ENCODE assay signal across 8 cellular contexts in genomic region chr1:38000529-38001453, GRCh38. TPM values are rescaled to one million over a fixed set of nuclear protein-coding genes. Genes with fewer than 3 reads are reported as not detected.
A peak's percentile ranks its signal among the peaks of the same experiment; 100 is the strongest.
DNase-seq lines count a peak whose midpoint lies in the region; ATAC-seq and TF ChIP-seq lines count a peak whose summit lies in the region.

No MANE protein-coding gene starts in this region.

- POLR2A ChIA-PET in AG04449 (lab: Yijun Ruan, JAX): interaction anchor here (1.3 to 3.3 kb wide), 4 partner anchors 11 to 29 kb away, joined by 4 to 26 read pairs (median 6); partner anchors contain the start of genes SF3A3 and UTP11

- 16 to 24% methylated on average over 13 of the region's 13 CpGs for WGBS in aorta, 2 donors

- no peaks in the 10 kb centered on the region for H3K36me3 ChIP-seq in aorta (ENCODE audit: control insufficient read depth in 1 of 2, insufficient read depth in 2 of 2, low read length in 1 of 2)

- intact Hi-C loops in dendritic cell treated with granulocyte-macrophage colony-stimulating factor and Interleukin-4, amounts not matched to agents 40 ng/mL and 50 ng/mL, for 4 days (cut with micrococcal nuclease): no loop called here
- intact Hi-C loops in aorta (cut with DNase I): no loop called here

- H3K4me3 Mint-ChIP-seq in dendritic cell treated with granulocyte-macrophage colony-stimulating factor and Interleukin-4, amounts not matched to agents 40 ng/mL and 50 ng/mL, for 4 days: peak overlapping the region; percentile 61

- H3K27me3 Mint-ChIP-seq in dendritic cell treated with granulocyte-macrophage colony-stimulating factor and Interleukin-4, amounts not matched to agents 40 ng/mL and 50 ng/mL, for 4 days: no peaks in the 10 kb centered on the region

- peaks cover 45% of the 10 kb centered on the region for H3K36me3 Mint-ChIP-seq in dendritic cell treated with granulocyte-macrophage colony-stimulating factor and Interleukin-4, amounts not matched to agents 40 ng/mL and 50 ng/mL, for 4 days (ENCODE audit: low read depth)

- H3K27ac ChIP-seq in aorta (ENCODE audit: low read depth in 1 of 2, low read length in 2 of 2): peak overlapping the region; percentile 90 to 94

- H3K27ac Mint-ChIP-seq in dendritic cell treated with granulocyte-macrophage colony-stimulating factor and Interleukin-4, amounts not matched to agents 40 ng/mL and 50 ng/mL, for 4 days: peak overlapping the region; percentile 91

- H3K27me3 ChIP-seq in aorta (ENCODE audit: control insufficient read depth in 1 of 2, insufficient read depth in 2 of 2, low read length in 1 of 2): no peaks in the 10 kb centered on the region

- peaks cover 2 to 6% of the 10 kb centered on the region in 2 donors for H3K4me1 ChIP-seq in aorta (ENCODE audit: control insufficient read depth in 1 of 2, insufficient read depth in 2 of 2, low read length in 2 of 2)

- no peak for TF ChIP-seq CTCF in AG04449 (IDR thresholded peaks at IDR 0.05; ENCODE audit: insufficient read depth, low read length, missing control alignments)

- peaks cover 86% of the 10 kb centered on the region for H3K4me1 Mint-ChIP-seq in dendritic cell treated with granulocyte-macrophage colony-stimulating factor and Interleukin-4, amounts not matched to agents 40 ng/mL and 50 ng/mL, for 4 days (ENCODE audit: low read depth)

- no peaks in the 10 kb centered on the region for H3K9me3 Mint-ChIP-seq in dendritic cell treated with granulocyte-macrophage colony-stimulating factor and Interleukin-4, amounts not matched to agents 40 ng/mL and 50 ng/mL, for 4 days

- ATAC-seq in aorta (ENCODE audit: low FRiP score) (peak; percentile 0), HG03520 (IDR thresholded peaks at IDR 0.05; ENCODE audit: unreplicated experiment) (no peak)

- H3K4me3 ChIP-seq in AG04449 (ENCODE audit: low read depth, low read length): peak overlapping the region; percentile 36
- no peak overlapping the region for H3K4me3 ChIP-seq in aorta (ENCODE audit: low read length in 2 of 2)

- no peak for DNase-seq in AG04449 (ENCODE audit: low read depth, low spot score)
- peak; percentile 45 for DNase-seq in NCI-H226
- DNase-seq in medulla oblongata (ENCODE audit: extremely low spot score): peak; percentile 28
- peak; percentile 68 to 74 for DNase-seq in aorta
- no peak for DNase-seq in NK-92 treated with Interleukin-12 subunit alpha and Interleukin-12 subunit beta, amount 100 ng/mL, for 24 hours (lab: John Stamatoyannopoulos, UW)
- DNase-seq in NCI-H526 (lab: John Stamatoyannopoulos, UW): no peak

- H3K9me3 ChIP-seq in aorta (ENCODE audit: control insufficient read depth, low read length): no peaks in the 10 kb centered on the region

- CTCF ChIA-PET in AG04449 (lab: Yijun Ruan, JAX): interaction anchor here (1.1 to 16.5 kb wide), 4 partner anchors 9 to 835 kb away, joined by 3 to 398 read pairs (median 37); partner anchors contain the start of genes SF3A3 and UTP11

RNA-seq across cellular contexts. Expression of gene FHL3, which starts 4.5 kb away (rescaled TPM):
- 10 to 100 TPM; 43.4 to 67.9 TPM for total RNA-seq in aorta
- polyA plus RNA-seq in aorta: 10 to 100 TPM; 29.9 to 53.1 TPM

RNA-seq across cellular contexts. Expression of gene SF3A3, which starts 11.0 kb away (rescaled TPM):
- 10 to 100 TPM; 52.5 to 56.9 TPM for total RNA-seq in aorta
- 10 to 100 TPM; 18.8 to 29.0 TPM for polyA plus RNA-seq in aorta

RNA-seq across cellular contexts. Expression of gene UTP11, which starts 11.7 kb away (rescaled TPM):
- 10 to 100 TPM; 28.4 to 28.8 TPM for total RNA-seq in aorta
- polyA plus RNA-seq in aorta: 10 to 100 TPM; 24.2 to 29.9 TPM

RNA-seq across cellular contexts. Expression of gene POU3F1, which starts 45.8 kb away (rescaled TPM):
- under 1 TPM; 0.21 to 0.55 TPM for total RNA-seq in aorta
- not detected for polyA plus RNA-seq in aorta

RNA-seq across cellular contexts. Expression of gene INPP5B, which starts 53.9 kb away (rescaled TPM):
- total RNA-seq in aorta: 10 to 100 TPM; 38.4 to 52.2 TPM
- polyA plus RNA-seq in aorta: 10 to 100 TPM in 1 of 2 donors, 1 to 10 TPM in 1; 6.4 to 28.3 TPM

Comparison
In these comparisons a context has a peak if more than half of its experiments do, and no peak if none do; other contexts are left out.
1. DNase-seq: peak in NCI-H226 (single experiment), medulla oblongata (single experiment) and aorta (2 of 2); none in AG04449 (single experiment), NK-92 treated with Interleukin-12 subunit alpha and Interleukin-12 subunit beta, amount 100 ng/mL, for 24 hours (single experiment) and NCI-H526 (0 of 2).